1 cellular context compared by ENCODE assay signal in genomic region chr6:37818536-37819176, GRCh38.
A peak's percentile ranks its signal among the peaks of the same experiment; 100 is the strongest.
TF ChIP-seq lines count a peak whose summit lies in the region.

No MANE protein-coding gene starts in this region.

TF ChIP-seq in K562, 482 proteins besides CTCF, POLR2A, EP300 and RAD21 (continued from another document and continues in another):
- TF ChIP-seq MGA (IDR thresholded peaks at IDR 0.05) (no peak; the same call in 1 of the 2 replicates), MAFF (IDR thresholded peaks at IDR 0.05; ENCODE audit: low read length) (no peak), JUN (IDR thresholded peaks at IDR 0.05; ENCODE audit: borderline replicate concordance, low read depth, low read length) (0 out of 2 replicates have a peak, but pooled peaks have one; percentile 16), JUN (CRISPR knock-in tag; IDR thresholded peaks at IDR 0.05; ENCODE audit: borderline replicate concordance) (no peak), ELF1 (tag; IDR thresholded peaks at IDR 0.05) (peak; percentile 100), CREBBP (IDR thresholded peaks at IDR 0.05; ENCODE audit: low read depth, low read length) (no peak), PTTG1 (tag; IDR thresholded peaks at IDR 0.05; ENCODE audit: low read depth) (no peak), STAT5B (CRISPR knock-in tag; IDR thresholded peaks at IDR 0.05) (no peak), ZNF561 (CRISPR knock-in tag; conservative IDR thresholded peaks at IDR 0.05) (no peak), PRDM10 (IDR thresholded peaks at IDR 0.05; ENCODE audit: partially characterized antibody) (no peak), RBM22 (IDR thresholded peaks at IDR 0.05; ENCODE audit: low read depth, low read length, poor library complexity, severe bottlenecking) (no peak), RUNX1 (IDR thresholded peaks at IDR 0.05; ENCODE audit: low read depth) (0 out of 2 replicates have a peak, but pooled peaks have one; percentile 32), ZNF740 (CRISPR knock-in tag; IDR thresholded peaks at IDR 0.05) (peak; percentile 80), ZNF740 (tag; IDR thresholded peaks at IDR 0.05) (peak in 1 of 2 experiments; percentile 64; a peak in 2 of 4 replicates), SUPT5H (IDR thresholded peaks at IDR 0.05) (peak; percentile 98), BRF2 (IDR thresholded peaks at IDR 0.05; ENCODE audit: borderline replicate concordance, insufficient read depth, insufficient read length) (no peak), RFX1 (IDR thresholded peaks at IDR 0.05) (no peak), ZNF707 (CRISPR knock-in tag; conservative IDR thresholded peaks at IDR 0.05) (no peak), PKNOX1 (IDR thresholded peaks at IDR 0.05) (no peak), ZNF644 (tag; IDR thresholded peaks at IDR 0.05; ENCODE audit: low read depth) (peak; percentile 36; the same call in 1 of the 2 replicates), ZSCAN32 (CRISPR knock-in tag; IDR thresholded peaks at IDR 0.05) (peak; percentile 34; the same call in 1 of the 2 replicates), SPI1 (IDR thresholded peaks at IDR 0.05; ENCODE audit: borderline replicate concordance, low read depth, low read length) (peak; percentile 93), SRSF1 (IDR thresholded peaks at IDR 0.05; ENCODE audit: low read depth, low read length) (no peak), ZNF12 (CRISPR knock-in tag; IDR thresholded peaks at IDR 0.05) (no peak), TBL1XR1 (IDR thresholded peaks at IDR 0.05; ENCODE audit: low read length in 2 of 2) (no peak; a peak in 2 of 4 replicates), U2AF2 (optimal IDR thresholded peaks at IDR 0.05; ENCODE audit: low read depth, low read length) (no peak), FOSL1 (tag; conservative IDR thresholded peaks at IDR 0.05) (no peak; the same call in 1 of the 2 replicates), BDP1 (IDR thresholded peaks at IDR 0.05; ENCODE audit: insufficient read depth, insufficient read length) (no peak), ZBTB43 (CRISPR knock-in tag; IDR thresholded peaks at IDR 0.05) (no peak; the same call in 1 of the 2 replicates), ZNF134 (CRISPR knock-in tag; conservative IDR thresholded peaks at IDR 0.05) (0 out of 2 replicates have a peak, but pooled peaks have one; percentile 12), CCNT2 (IDR thresholded peaks at IDR 0.05; ENCODE audit: borderline replicate concordance, extremely low read depth, insufficient read length, low read depth, low read length) (peak; percentile 26), HMBOX1 (IDR thresholded peaks at IDR 0.05) (no peak)
- TF ChIP-seq, protein P1, sequence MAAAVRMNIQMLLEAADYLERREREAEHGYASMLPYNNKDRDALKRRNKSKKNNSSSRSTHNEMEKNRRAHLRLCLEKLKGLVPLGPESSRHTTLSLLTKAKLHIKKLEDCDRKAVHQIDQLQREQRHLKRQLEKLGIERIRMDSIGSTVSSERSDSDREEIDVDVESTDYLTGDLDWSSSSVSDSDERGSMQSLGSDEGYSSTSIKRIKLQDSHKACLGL (CRISPR knock-in tag; IDR thresholded peaks at IDR 0.05; ENCODE audit: borderline replicate concordance, poor library complexity, severe bottlenecking) = no peak
- TF ChIP-seq, protein P2, sequence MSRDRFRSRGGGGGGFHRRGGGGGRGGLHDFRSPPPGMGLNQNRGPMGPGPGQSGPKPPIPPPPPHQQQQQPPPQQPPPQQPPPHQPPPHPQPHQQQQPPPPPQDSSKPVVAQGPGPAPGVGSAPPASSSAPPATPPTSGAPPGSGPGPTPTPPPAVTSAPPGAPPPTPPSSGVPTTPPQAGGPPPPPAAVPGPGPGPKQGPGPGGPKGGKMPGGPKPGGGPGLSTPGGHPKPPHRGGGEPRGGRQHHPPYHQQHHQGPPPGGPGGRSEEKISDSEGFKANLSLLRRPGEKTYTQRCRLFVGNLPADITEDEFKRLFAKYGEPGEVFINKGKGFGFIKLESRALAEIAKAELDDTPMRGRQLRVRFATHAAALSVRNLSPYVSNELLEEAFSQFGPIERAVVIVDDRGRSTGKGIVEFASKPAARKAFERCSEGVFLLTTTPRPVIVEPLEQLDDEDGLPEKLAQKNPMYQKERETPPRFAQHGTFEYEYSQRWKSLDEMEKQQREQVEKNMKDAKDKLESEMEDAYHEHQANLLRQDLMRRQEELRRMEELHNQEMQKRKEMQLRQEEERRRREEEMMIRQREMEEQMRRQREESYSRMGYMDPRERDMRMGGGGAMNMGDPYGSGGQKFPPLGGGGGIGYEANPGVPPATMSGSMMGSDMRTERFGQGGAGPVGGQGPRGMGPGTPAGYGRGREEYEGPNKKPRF (IDR thresholded peaks at IDR 0.05; ENCODE audit: low read depth, low read length) = no peak
